ENCODE assay signal across 17 cellular contexts in the genomic region with DNA sequence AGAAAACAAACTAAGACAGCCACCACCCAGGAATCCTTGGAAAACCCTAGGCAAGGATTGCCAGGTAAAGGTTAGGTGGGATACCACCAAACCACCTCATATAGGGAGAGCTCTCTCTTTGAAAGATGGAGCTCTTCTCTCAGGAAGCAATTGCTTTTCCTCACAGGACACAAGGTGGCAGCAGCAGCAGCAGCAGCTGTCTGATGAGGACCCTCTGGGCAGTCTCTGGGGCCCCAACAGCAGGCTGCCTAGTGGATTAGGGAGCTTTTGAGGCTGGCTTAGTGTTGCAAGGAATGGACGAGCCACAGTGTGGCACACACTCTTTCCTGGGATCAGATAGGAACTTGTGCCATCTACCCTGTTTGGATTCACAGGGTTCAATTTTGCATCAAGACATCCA. TPM values are rescaled to one million over a fixed set of nuclear protein-coding genes. Genes with fewer than 3 reads are reported as not detected.
DNase-seq lines count a peak whose midpoint lies in the region; TF ChIP-seq lines count a peak whose summit lies in the region.
"Had no signal": no experiment of that assay in that cellular context is flagged by ENCODE, and none has a peak within 500 bp of the region (broad histone marks: within the 10 kb centered on the region; RNA-seq: fewer than 3 reads in every experiment).

No MANE protein-coding gene starts in this region.

- H3K4me1 Mint-ChIP-seq in progenitor cell of endocrine pancreas (ENCODE audit: low read depth), result no peaks in the 10 kb centered on the region
- H3K4me1 Mint-ChIP-seq: activated naive CD4-positive, alpha-beta T cell treated with anti-CD3 and anti-CD28 coated beads, Interleukin-2, amount 50 U/mL, for 24 hours had no signal

- H3K27me3 Mint-ChIP-seq in progenitor cell of endocrine pancreas, result no peaks in the 10 kb centered on the region

- no peak overlapping the region for H3K4me3 Mint-ChIP-seq in progenitor cell of endocrine pancreas (ENCODE audit: low read depth)
- H3K4me3 Mint-ChIP-seq: activated naive CD4-positive, alpha-beta T cell treated with anti-CD3 and anti-CD28 coated beads, Interleukin-2, amount 50 U/mL, for 24 hours; natural killer cell treated with Interleukin-12 subunit alpha and Interleukin-12 subunit beta and Interleukin-15 and Interleukin-18, amount 100 ng/mL, for 72 hours had no signal

- no peak overlapping the region for H3K4me3 ChIP-seq in choroid plexus epithelial cell (ENCODE audit: low read depth, low read length)
- H3K4me3 ChIP-seq: A549, Peyer's patch, thyroid gland had no signal

- H3K36me3 Mint-ChIP-seq in progenitor cell of endocrine pancreas (ENCODE audit: insufficient read depth), result no peaks in the 10 kb centered on the region
- H3K36me3 Mint-ChIP-seq: activated naive CD4-positive, alpha-beta T cell treated with anti-CD3 and anti-CD28 coated beads, Interleukin-2, amount 50 U/mL, for 24 hours; natural killer cell treated with Interleukin-12 subunit alpha and Interleukin-12 subunit beta and Interleukin-15 and Interleukin-18, amount 100 ng/mL, for 72 hours had no signal

- no peak overlapping the region for H3K27ac Mint-ChIP-seq in progenitor cell of endocrine pancreas
- H3K27ac Mint-ChIP-seq: activated naive CD4-positive, alpha-beta T cell treated with anti-CD3 and anti-CD28 coated beads, Interleukin-2, amount 50 U/mL, for 24 hours; natural killer cell treated with Interleukin-12 subunit alpha and Interleukin-12 subunit beta and Interleukin-15 and Interleukin-18, amount 100 ng/mL, for 72 hours had no signal

- no peaks in the 10 kb centered on the region for H3K9me3 Mint-ChIP-seq in progenitor cell of endocrine pancreas (ENCODE audit: low read depth)
- H3K9me3 Mint-ChIP-seq: activated naive CD4-positive, alpha-beta T cell treated with anti-CD3 and anti-CD28 coated beads, Interleukin-2, amount 50 U/mL, for 24 hours; natural killer cell treated with Interleukin-12 subunit alpha and Interleukin-12 subunit beta and Interleukin-15 and Interleukin-18, amount 100 ng/mL, for 72 hours had no signal

- DNase-seq in NCI-H2227 (lab: John Stamatoyannopoulos, UW; ENCODE audit: unreplicated experiment), result peak; percentile 4
- no peak for DNase-seq in NCI-H2227 treated with DMSO at 0.1 percent for 48 hours (lab: John Stamatoyannopoulos, UW)
- DNase-seq in NCI-H524 (lab: John Stamatoyannopoulos, UW), result peak; percentile 60 to 88
- no peak for DNase-seq in choroid plexus epithelial cell (ENCODE audit: low read depth)
- DNase-seq in progenitor cell of endocrine pancreas (ENCODE audit: low spot score, unreplicated experiment), result no peak
- no peak for DNase-seq in NCI-H2029 treated with DMSO at 0.1 percent for 48 hours (lab: John Stamatoyannopoulos, UW)
- no peak for DNase-seq in stimulated activated CD4-positive, alpha-beta T cell treated with anti-CD3 and anti-CD28 coated beads, Interleukin-2, amount 100 ng/mL, for 48 hours
- DNase-seq in NCI-H226, result no peak
- DNase-seq: cortex of kidney, EL, NCI-H1694, Peyer's patch, thyroid gland had no signal

- TF ChIP-seq CTCF in choroid plexus epithelial cell (conservative IDR thresholded peaks at IDR 0.05; ENCODE audit: low read depth, low read length), result peak; percentile 20
- TF ChIP-seq CTCF in progenitor cell of endocrine pancreas (IDR thresholded peaks at IDR 0.05; ENCODE audit: unreplicated experiment), result peak; percentile 58

RNA-seq across cellular contexts. Expression of a gene that starts 41.4 kb away (rescaled TPM):
- total RNA-seq in progenitor cell of endocrine pancreas, result 17.8 and 19.7 TPM in 2 replicates
- total RNA-seq: activated CD8-positive, alpha-beta memory T cell treated with anti-CD3 and anti-CD28 coated beads for 36 hours; natural killer cell treated with Interleukin-12 subunit alpha and Interleukin-12 subunit beta and Interleukin-15 and Interleukin-18, amount 100 ng/mL, for 72 hours had no signal

Comparison
In these comparisons a context has a peak if more than half of its experiments do, and no peak if none do; other contexts are left out.
1. DNase-seq: peak in NCI-H2227 (single experiment) and NCI-H524 (2 of 2); none in NCI-H2227 treated with DMSO at 0.1 percent for 48 hours (single experiment), choroid plexus epithelial cell (single experiment), progenitor cell of endocrine pancreas (single experiment), NCI-H2029 treated with DMSO at 0.1 percent for 48 hours (single experiment), stimulated activated CD4-positive, alpha-beta T cell treated with anti-CD3 and anti-CD28 coated beads, Interleukin-2, amount 100 ng/mL, for 48 hours (0 of 2) and NCI-H226 (single experiment).